In genomic region chr11:109586789-109587188, GRCh38 we compare ENCODE assay signal across 22 cellular contexts.
"Had no signal": no experiment of that assay in that cellular context is flagged by ENCODE, and none has a peak within 500 bp of the region (broad histone marks: within the 10 kb centered on the region; RNA-seq: fewer than 3 reads in every experiment).

No MANE protein-coding gene starts in this region.

- H3K27me3 Mint-ChIP-seq: activated CD4-positive, alpha-beta T cell treated with anti-CD3 and anti-CD28 coated beads, Interleukin-2, amount 10 ng/mL, durations not matched to agents 7 days and 5 days; activated naive CD4-positive, alpha-beta T cell treated with anti-CD3 and anti-CD28 coated beads, Interleukin-2, amount 50 U/mL, for 24 hours; brain; dendritic cell treated with granulocyte-macrophage colony-stimulating factor and Interleukin-4, amounts not matched to agents 40 ng/mL and 50 ng/mL, for 4 days; T-helper 17 cell had no signal

- H3K4me3 Mint-ChIP-seq: activated CD4-positive, alpha-beta T cell treated with anti-CD3 and anti-CD28 coated beads, Interleukin-2, amount 10 ng/mL, durations not matched to agents 7 days and 5 days; activated CD8-positive, alpha-beta T cell treated with anti-CD3 and anti-CD28 coated beads, Interleukin-2, amount 10 ng/mL, durations not matched to agents 7 days and 5 days; activated naive CD4-positive, alpha-beta T cell treated with anti-CD3 and anti-CD28 coated beads, Interleukin-2, amount 50 U/mL, for 24 hours; activated T-helper 1 cell treated with anti-CD3 and anti-CD28 coated beads, Interleukin-12 subunit alpha, Interleukin-12 subunit beta, Interleukin-2, Interleukin-4 antibody, amounts not matched to agents 30 ng/mL and 10 ng/mL and 1 ng/mL, durations not matched to agents 14 hours and 24 hours and 36 hours; brain; dendritic cell treated with granulocyte-macrophage colony-stimulating factor and Interleukin-4, amounts not matched to agents 40 ng/mL and 50 ng/mL, for 4 days; nephron; T-helper 17 cell had no signal

- H3K36me3 Mint-ChIP-seq: activated naive CD4-positive, alpha-beta T cell treated with anti-CD3 and anti-CD28 coated beads, Interleukin-2, amount 50 U/mL, for 24 hours; brain had no signal

- FAIRE-seq: endothelial cell of umbilical vein, pancreas had no signal

- H3K9me3 Mint-ChIP-seq: activated CD4-positive, alpha-beta T cell treated with anti-CD3 and anti-CD28 coated beads, Interleukin-2, amount 10 ng/mL, durations not matched to agents 7 days and 5 days; activated naive CD4-positive, alpha-beta T cell treated with anti-CD3 and anti-CD28 coated beads, Interleukin-2, amount 50 U/mL, for 24 hours; activated T-helper 1 cell treated with anti-CD3 and anti-CD28 coated beads, Interleukin-12 subunit alpha, Interleukin-12 subunit beta, Interleukin-2, Interleukin-4 antibody, amounts not matched to agents 30 ng/mL and 10 ng/mL and 1 ng/mL, durations not matched to agents 14 hours and 24 hours and 36 hours; brain; dendritic cell treated with granulocyte-macrophage colony-stimulating factor and Interleukin-4, amounts not matched to agents 40 ng/mL and 50 ng/mL, for 4 days; nephron had no signal

- H3K4me1 Mint-ChIP-seq: activated CD4-positive, alpha-beta T cell treated with anti-CD3 and anti-CD28 coated beads, Interleukin-2, amount 10 ng/mL, durations not matched to agents 7 days and 5 days; activated naive CD4-positive, alpha-beta T cell treated with anti-CD3 and anti-CD28 coated beads, Interleukin-2, amount 50 U/mL, for 24 hours; T-helper 17 cell had no signal

- DNase-seq: activated CD4-positive, alpha-beta T cell treated with anti-CD3 and anti-CD28 coated beads, Interleukin-2, amount 10 ng/mL, durations not matched to agents 7 days and 5 days; activated CD8-positive, alpha-beta T cell treated with anti-CD3 and anti-CD28 coated beads, Interleukin-2, amount 10 ng/mL, durations not matched to agents 7 days and 5 days; activated gamma-delta T cell; aorta; caudate nucleus; effector memory CD4-positive, alpha-beta T cell; foreskin melanocyte; kidney glomerular epithelial cell; left lung; pancreas; right cardiac atrium; stimulated activated CD4-positive, alpha-beta T cell treated with anti-CD3 and anti-CD28 coated beads, Interleukin-4, amount 100 ng/mL, for 4 hours; stimulated activated naive CD8-positive, alpha-beta T cell treated with anti-CD3 and anti-CD28 coated beads, Interleukin-15, Interleukin-2, amounts not matched to agents 100 U/mL and 50 U/mL, for 24 hours; T-helper 17 cell had no signal

- H3K27ac Mint-ChIP-seq: activated CD4-positive, alpha-beta T cell treated with anti-CD3 and anti-CD28 coated beads, Interleukin-2, amount 10 ng/mL, durations not matched to agents 7 days and 5 days; activated CD8-positive, alpha-beta T cell treated with anti-CD3 and anti-CD28 coated beads, Interleukin-2, amount 10 ng/mL, durations not matched to agents 7 days and 5 days; activated naive CD4-positive, alpha-beta T cell treated with anti-CD3 and anti-CD28 coated beads, Interleukin-2, amount 50 U/mL, for 24 hours; activated T-helper 1 cell treated with anti-CD3 and anti-CD28 coated beads, Interleukin-12 subunit alpha, Interleukin-12 subunit beta, Interleukin-2, Interleukin-4 antibody, amounts not matched to agents 30 ng/mL and 10 ng/mL and 1 ng/mL, durations not matched to agents 14 hours and 24 hours and 36 hours; dendritic cell treated with granulocyte-macrophage colony-stimulating factor and Interleukin-4, amounts not matched to agents 40 ng/mL and 50 ng/mL, for 4 days; nephron; T-helper 17 cell had no signal

- ATAC-seq: activated CD4-positive, CD25-positive, alpha-beta regulatory T cell treated with anti-CD3 and anti-CD28 coated beads, Interleukin-2, amount 50 U/mL, for 24 hours; activated CD8-positive, alpha-beta T cell treated with anti-CD3 and anti-CD28 coated beads, Interleukin-2, amount 10 ng/mL, durations not matched to agents 7 days and 5 days; esophagus mucosa; left lung; pancreas; right cardiac atrium; stimulated activated naive CD8-positive, alpha-beta T cell treated with anti-CD3 and anti-CD28 coated beads, Interleukin-15, Interleukin-2, amounts not matched to agents 100 U/mL and 50 U/mL, for 24 hours; T-helper 17 cell had no signal
